In the genomic region with DNA sequence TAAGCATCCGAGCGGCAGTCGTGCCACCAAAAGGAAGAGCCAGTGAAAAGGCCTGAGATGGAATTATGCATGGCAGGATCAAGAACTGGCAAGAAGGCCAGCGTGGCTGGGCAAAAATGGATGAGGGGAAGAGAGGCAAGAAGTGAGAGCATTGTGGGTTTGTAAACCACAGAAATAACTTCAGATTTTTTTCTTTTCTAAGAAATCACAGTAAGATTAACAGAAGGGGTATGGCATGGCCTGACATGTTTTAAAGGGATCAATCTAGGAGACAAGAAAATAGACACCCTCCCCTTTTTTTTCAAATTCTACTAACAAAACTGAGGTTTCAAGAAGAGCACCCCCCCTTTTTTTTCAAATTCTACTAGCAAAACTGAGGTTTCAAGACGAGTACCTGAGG, we compare ENCODE assay signal across 23 cellular contexts.
"Had no signal": no experiment of that assay in that cellular context is flagged by ENCODE, and none has a peak within 500 bp of the region (broad histone marks: within the 10 kb centered on the region; RNA-seq: fewer than 3 reads in every experiment).

No MANE protein-coding gene starts in this region.

- H3K4me3 Mint-ChIP-seq: T-cell had no signal

- H3K9me3 Mint-ChIP-seq: T-cell had no signal

- H3K9me3 ChIP-seq: SK-N-SH had no signal

- H3K27ac ChIP-seq: RWPE1 had no signal

- H3K4me2 ChIP-seq: SK-N-SH had no signal

- H3K9ac ChIP-seq: SK-N-SH had no signal

- H3K27ac Mint-ChIP-seq: T-cell had no signal

- DNase-seq: IMR-90, Karpas-422, KG1, MV-4-11, NCI-H1048, NCI-H1105, NCI-H1417, NCI-H1436 treated with DMSO at 0.1 percent for 48 hours, NCI-H1694, NCI-H187 treated with DMSO at 0.1 percent for 48 hours, NCI-H2029 treated with DMSO at 0.1 percent for 48 hours, NCI-H2171 treated with DMSO at 0.1 percent for 48 hours, NCI-H524, NCI-H526 treated with DMSO at 0.1 percent for 48 hours, NCI-H748 treated with DMSO at 0.1 percent for 48 hours, SHP77, SK-N-SH, SW 1271, T-cell had no signal

- H3K36me3 Mint-ChIP-seq: T-cell had no signal

- ATAC-seq: HepG2, Panc1, PC-3, T-cell had no signal
